Comparison of ENCODE assay signal across 2 cellular contexts in genomic region chr5:170150713-170151104, GRCh38.
TF ChIP-seq lines count a peak whose summit lies in the region.

No MANE protein-coding gene starts in this region.

TF ChIP-seq in SK-N-SH, 30 proteins besides CTCF, POLR2A, EP300 and RAD21:
- TF ChIP-seq RCOR1 (IDR thresholded peaks at IDR 0.05; ENCODE audit: low read length) (no peak), NFIC (IDR thresholded peaks at IDR 0.05; ENCODE audit: borderline replicate concordance) (no peak), FOXM1 (IDR thresholded peaks at IDR 0.05; ENCODE audit: low read depth) (no peak), MEF2A (IDR thresholded peaks at IDR 0.05; ENCODE audit: borderline replicate concordance, low read depth) (no peak), EZH2phosphoT487 (IDR thresholded peaks at IDR 0.05; ENCODE audit: borderline replicate concordance, low read depth) (no peak), IRF3 (IDR thresholded peaks at IDR 0.05; ENCODE audit: low read depth, low read length) (no peak), CHD2 (IDR thresholded peaks at IDR 0.05; ENCODE audit: low read length, partially characterized antibody) (no peak), MXI1 (IDR thresholded peaks at IDR 0.05; ENCODE audit: low read depth, low read length) (no peak), SMC3 (IDR thresholded peaks at IDR 0.05; ENCODE audit: low read depth, low read length) (no peak), ZBTB33 (IDR thresholded peaks at IDR 0.05; ENCODE audit: borderline replicate concordance, low read depth) (no peak), FOXJ3 (CRISPR knock-in tag; IDR thresholded peaks at IDR 0.05) (no peak), RXRA (IDR thresholded peaks at IDR 0.05; ENCODE audit: borderline replicate concordance, low read depth) (no peak), GABPA (IDR thresholded peaks at IDR 0.05; ENCODE audit: low read depth) (no peak), USF1 (IDR thresholded peaks at IDR 0.05; ENCODE audit: borderline replicate concordance, low read depth) (no peak), GATA2 (CRISPR knock-in tag; IDR thresholded peaks at IDR 0.05) (no peak), NRF1 (IDR thresholded peaks at IDR 0.05; ENCODE audit: low read depth, low read length) (no peak)

TF ChIP-seq in SK-N-SH treated with all-trans-retinoic acid at 6 μM for 48 hours, 23 proteins besides CTCF, POLR2A, EP300 and RAD21:
- TF ChIP-seq TSHZ2 (CRISPR knock-in tag; IDR thresholded peaks at IDR 0.05) (no peak), ZNF8 (CRISPR knock-in tag; IDR thresholded peaks at IDR 0.05) (no peak), PATZ1 (CRISPR knock-in tag; IDR thresholded peaks at IDR 0.05; ENCODE audit: borderline replicate concordance) (no peak), ARNTL (CRISPR knock-in tag; IDR thresholded peaks at IDR 0.05; ENCODE audit: borderline replicate concordance, low read depth) (no peak), TCF4 (CRISPR knock-in tag; IDR thresholded peaks at IDR 0.05; ENCODE audit: borderline replicate concordance) (no peak), CREB5 (CRISPR knock-in tag; IDR thresholded peaks at IDR 0.05; ENCODE audit: low read depth) (no peak), ESRRG (CRISPR knock-in tag; IDR thresholded peaks at IDR 0.05) (no peak), ZFP30 (CRISPR knock-in tag; IDR thresholded peaks at IDR 0.05) (no peak), ZNF70 (CRISPR knock-in tag; IDR thresholded peaks at IDR 0.05) (no peak), POU6F1 (CRISPR knock-in tag; IDR thresholded peaks at IDR 0.05; ENCODE audit: borderline replicate concordance, low read depth) (no peak), CSRNP3 (CRISPR knock-in tag; IDR thresholded peaks at IDR 0.05) (no peak), GLIS3 (CRISPR knock-in tag; IDR thresholded peaks at IDR 0.05) (no peak), RARB (CRISPR knock-in tag; IDR thresholded peaks at IDR 0.05) (no peak)
